Comparison of ENCODE assay signal across 1 cellular context in the genomic region with DNA sequence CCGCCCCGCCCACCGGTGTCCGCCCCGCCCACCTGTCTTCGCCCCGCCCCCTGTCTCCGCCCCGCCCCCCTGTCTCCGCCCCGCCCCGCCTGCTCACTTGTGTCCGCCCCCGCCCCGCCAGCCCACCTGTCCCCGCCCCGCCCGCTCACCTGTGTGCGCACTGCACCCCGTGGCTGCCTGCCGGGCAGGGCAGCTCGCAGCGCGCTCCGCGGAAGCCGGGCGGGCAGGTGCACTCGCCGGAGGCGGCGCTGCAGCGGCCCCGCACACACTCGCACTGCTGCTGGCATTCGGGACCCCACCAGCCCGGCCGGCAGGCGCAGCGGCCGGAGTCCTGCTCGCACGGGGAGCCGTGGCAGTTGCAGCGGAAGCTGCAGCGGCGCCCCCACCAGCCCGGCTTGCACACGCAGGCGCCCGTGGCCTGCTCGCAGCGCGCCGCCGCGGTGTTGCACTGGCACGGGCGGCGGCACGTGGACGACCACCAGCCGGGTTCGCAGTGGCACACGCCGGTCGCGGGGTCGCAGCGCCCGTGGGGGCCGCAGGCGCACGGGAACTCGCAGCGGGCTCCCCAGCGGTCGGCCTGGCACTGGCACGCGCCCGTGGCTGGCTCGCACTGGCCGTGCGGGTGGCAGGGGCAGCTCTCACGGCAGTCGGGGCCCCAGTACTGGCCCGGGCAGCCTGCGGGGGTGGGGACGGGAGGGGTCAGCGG.
TF ChIP-seq lines count a peak whose summit lies in the region.

No MANE protein-coding gene starts in this region.

TF ChIP-seq in IMR-90, 13 proteins besides CTCF, POLR2A, EP300 and RAD21:
- TF ChIP-seq FOS (IDR thresholded peaks at IDR 0.05; ENCODE audit: low read depth, low read length) (no peak), SMC3 (IDR thresholded peaks at IDR 0.05; ENCODE audit: low read depth, low read length) (no peak), MAFK (IDR thresholded peaks at IDR 0.05; ENCODE audit: low read depth, low read length) (no peak), NFE2L2 (IDR thresholded peaks at IDR 0.05; ENCODE audit: low read depth, low read length) (no peak), BHLHE40 (IDR thresholded peaks at IDR 0.05; ENCODE audit: low read depth, low read length) (0 out of 2 replicates have a peak, but pooled peaks have one; percentile 7), CEBPB (IDR thresholded peaks at IDR 0.05; ENCODE audit: low read depth, low read length) (no peak)
- TF ChIP-seq, protein P1, sequence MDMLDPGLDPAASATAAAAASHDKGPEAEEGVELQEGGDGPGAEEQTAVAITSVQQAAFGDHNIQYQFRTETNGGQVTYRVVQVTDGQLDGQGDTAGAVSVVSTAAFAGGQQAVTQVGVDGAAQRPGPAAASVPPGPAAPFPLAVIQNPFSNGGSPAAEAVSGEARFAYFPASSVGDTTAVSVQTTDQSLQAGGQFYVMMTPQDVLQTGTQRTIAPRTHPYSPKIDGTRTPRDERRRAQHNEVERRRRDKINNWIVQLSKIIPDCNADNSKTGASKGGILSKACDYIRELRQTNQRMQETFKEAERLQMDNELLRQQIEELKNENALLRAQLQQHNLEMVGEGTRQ (IDR thresholded peaks at IDR 0.05; ENCODE audit: low read depth, low read length) = no peak
TF ChIP-seq in IMR-90: peak in this region for 1.
